Comparison of ENCODE assay signal across 2 cellular contexts in the genomic region with DNA sequence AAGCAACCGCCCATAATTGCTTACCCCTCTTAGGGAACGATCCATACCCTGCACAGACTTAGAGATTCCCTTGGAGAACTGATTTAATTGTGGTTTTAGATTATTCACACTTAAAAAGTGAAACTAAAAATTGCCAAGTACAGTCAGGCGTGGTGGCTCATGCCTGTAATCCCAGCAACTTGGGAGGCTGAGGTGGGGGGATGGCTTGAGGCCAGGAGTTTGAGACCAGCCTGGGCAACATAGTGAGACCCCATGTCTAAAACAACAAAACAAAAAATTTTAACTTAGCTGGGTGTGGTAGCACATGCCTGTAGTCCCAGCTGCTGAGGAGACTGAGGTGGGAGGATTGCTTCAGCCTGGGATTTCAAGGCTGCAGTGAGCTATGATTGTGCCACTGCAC.
TF ChIP-seq lines count a peak whose summit lies in the region.

No MANE protein-coding gene starts in this region.

TF ChIP-seq in HepG2, 621 proteins besides CTCF, POLR2A, EP300 and RAD21:
- TF ChIP-seq TEAD3 (CRISPR knock-in tag; optimal IDR thresholded peaks at IDR 0.05; ENCODE audit: borderline replicate concordance) (no peak), RBM22 (optimal IDR thresholded peaks at IDR 0.05; ENCODE audit: low read length) (peak; percentile 26), ZNF121 (CRISPR knock-in tag; IDR thresholded peaks at IDR 0.05) (peak; percentile 68), ARHGAP35 (CRISPR knock-in tag; IDR thresholded peaks at IDR 0.05; ENCODE audit: borderline replicate concordance) (no peak)
- TF ChIP-seq, protein P1, sequence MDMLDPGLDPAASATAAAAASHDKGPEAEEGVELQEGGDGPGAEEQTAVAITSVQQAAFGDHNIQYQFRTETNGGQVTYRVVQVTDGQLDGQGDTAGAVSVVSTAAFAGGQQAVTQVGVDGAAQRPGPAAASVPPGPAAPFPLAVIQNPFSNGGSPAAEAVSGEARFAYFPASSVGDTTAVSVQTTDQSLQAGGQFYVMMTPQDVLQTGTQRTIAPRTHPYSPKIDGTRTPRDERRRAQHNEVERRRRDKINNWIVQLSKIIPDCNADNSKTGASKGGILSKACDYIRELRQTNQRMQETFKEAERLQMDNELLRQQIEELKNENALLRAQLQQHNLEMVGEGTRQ (IDR thresholded peaks at IDR 0.05; ENCODE audit: low read depth, low read length), result no peak
- TF ChIP-seq, protein P1 (CRISPR knock-in tag; IDR thresholded peaks at IDR 0.05; ENCODE audit: borderline replicate concordance), result no peak

TF ChIP-seq in WTC11, 78 proteins besides CTCF, POLR2A, EP300 and RAD21:
- peak; percentile 53; the same call in 1 of the 2 replicates for TF ChIP-seq ZNF121 (CRISPR knock-in tag; IDR thresholded peaks at IDR 0.05)
- TF ChIP-seq, protein P2, sequence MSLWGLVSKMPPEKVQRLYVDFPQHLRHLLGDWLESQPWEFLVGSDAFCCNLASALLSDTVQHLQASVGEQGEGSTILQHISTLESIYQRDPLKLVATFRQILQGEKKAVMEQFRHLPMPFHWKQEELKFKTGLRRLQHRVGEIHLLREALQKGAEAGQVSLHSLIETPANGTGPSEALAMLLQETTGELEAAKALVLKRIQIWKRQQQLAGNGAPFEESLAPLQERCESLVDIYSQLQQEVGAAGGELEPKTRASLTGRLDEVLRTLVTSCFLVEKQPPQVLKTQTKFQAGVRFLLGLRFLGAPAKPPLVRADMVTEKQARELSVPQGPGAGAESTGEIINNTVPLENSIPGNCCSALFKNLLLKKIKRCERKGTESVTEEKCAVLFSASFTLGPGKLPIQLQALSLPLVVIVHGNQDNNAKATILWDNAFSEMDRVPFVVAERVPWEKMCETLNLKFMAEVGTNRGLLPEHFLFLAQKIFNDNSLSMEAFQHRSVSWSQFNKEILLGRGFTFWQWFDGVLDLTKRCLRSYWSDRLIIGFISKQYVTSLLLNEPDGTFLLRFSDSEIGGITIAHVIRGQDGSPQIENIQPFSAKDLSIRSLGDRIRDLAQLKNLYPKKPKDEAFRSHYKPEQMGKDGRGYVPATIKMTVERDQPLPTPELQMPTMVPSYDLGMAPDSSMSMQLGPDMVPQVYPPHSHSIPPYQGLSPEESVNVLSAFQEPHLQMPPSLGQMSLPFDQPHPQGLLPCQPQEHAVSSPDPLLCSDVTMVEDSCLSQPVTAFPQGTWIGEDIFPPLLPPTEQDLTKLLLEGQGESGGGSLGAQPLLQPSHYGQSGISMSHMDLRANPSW (CRISPR knock-in tag; conservative IDR thresholded peaks at IDR 0.05; ENCODE audit: low read depth), result no peak
TF ChIP-seq in WTC11: peak in this region for 1.
